8 cellular contexts compared by ENCODE assay signal in genomic region chr4:143559757-143560147, GRCh38. TPM values are rescaled to one million over a fixed set of nuclear protein-coding genes. Genes with fewer than 3 reads are reported as not detected.
DNase-seq lines count a peak whose midpoint lies in the region; ATAC-seq, FAIRE-seq and TF ChIP-seq lines count a peak whose summit lies in the region.

No MANE protein-coding gene starts in this region.

- H3K4me1 ChIP-seq in A549 (no peaks in the 10 kb centered on the region), ovary (ENCODE audit: insufficient read depth) (peaks cover 4% of the 10 kb centered on the region)
- H3K4me1 ChIP-seq in effector memory CD4-positive, alpha-beta T cell (ENCODE audit: control insufficient read depth, insufficient read depth, low read length, poor library complexity, severe bottlenecking): peaks cover 6% of the 10 kb centered on the region

- 88% methylated on average over 9 of the region's 17 CpGs for WGBS in A549 (ENCODE audit: missing lambda C conversion rate)
- 47 to 69% (median 59%) methylated on average over 17 of the region's 17 CpGs for WGBS in ovary, 3 donors

- no peak for DNase-seq in A549 (ENCODE audit: low read depth in 1 of 2, low spot score in 1 of 2)
- DNase-seq in T follicular helper cell (ENCODE audit: low read depth): peak; percentile 6
- peak in 1 of 3 donors; percentile 24 for DNase-seq in effector memory CD4-positive, alpha-beta T cell
- DNase-seq in ovary: peak in 2 of 5 donors; percentile 25 to 31
- DNase-seq in Ammon's horn (ENCODE audit: low spot score): no peak
- no peak for DNase-seq in occipital lobe (lab: John Stamatoyannopoulos, UW)
- DNase-seq in DMS114 treated with DMSO at 0.1 percent for 48 hours (lab: John Stamatoyannopoulos, UW; ENCODE audit: unreplicated experiment): no peak

- H3K27ac ChIP-seq in A549 (peak overlapping the region in 1 of 2 experiments; percentile 78; a peak in 1 of 6 replicates), ovary (no peak overlapping the region)
- H3K27ac ChIP-seq in effector memory CD4-positive, alpha-beta T cell (ENCODE audit: insufficient read depth, low read length, poor library complexity, severe bottlenecking): peak overlapping the region; percentile 61

- no peaks in the 10 kb centered on the region for H3K27me3 ChIP-seq in effector memory CD4-positive, alpha-beta T cell (replicated peaks; ENCODE audit: control insufficient read depth, insufficient read depth, low read length, poor library complexity, severe bottlenecking)
- no peaks in the 10 kb centered on the region for H3K27me3 ChIP-seq in ovary

- ATAC-seq in A549 (no peak), GM19455 (IDR thresholded peaks at IDR 0.05; ENCODE audit: unreplicated experiment) (peak; percentile 31)

- TF ChIP-seq POLR2A in A549 (IDR thresholded peaks at IDR 0.05; ENCODE audit: low read length): no peak
- no peak for TF ChIP-seq POLR2A in ovary (IDR thresholded peaks at IDR 0.05)

- CTCF ChIA-PET in A549 (lab: Yijun Ruan, JAX): interaction anchor here (1.2 to 2.2 kb wide), 3 partner anchors 10 to 141 kb away, joined by 3 to 11 read pairs (median 8); partner anchors contain the start of gene FREM3

- TF ChIP-seq CTCF in A549 (IDR thresholded peaks at IDR 0.05): no peak
- TF ChIP-seq CTCF in ovary (IDR thresholded peaks at IDR 0.05): no peak

- H3K36me3 ChIP-seq in effector memory CD4-positive, alpha-beta T cell (ENCODE audit: control insufficient read depth, insufficient read depth, low read length): peaks cover 3% of the 10 kb centered on the region
- no peaks in the 10 kb centered on the region for H3K36me3 ChIP-seq in ovary

- FAIRE-seq in A549 (lab: Jason Lieb, UNC): no peak

- no peak for TF ChIP-seq RAD21 in A549 (conservative IDR thresholded peaks at IDR 0.05 in 1 of 2, IDR thresholded peaks at IDR 0.05 in 1 of 2)

- POLR2A ChIA-PET in A549 (lab: Yijun Ruan, JAX): no interaction called here

- TF ChIP-seq EP300 in A549 (IDR thresholded peaks at IDR 0.05) (no peak), ovary (IDR thresholded peaks at IDR 0.05) (no peak)

- intact Hi-C loops in ovary (cut with DNase I): no loop called here

- H3K4me3 ChIP-seq in A549 (peak overlapping the region; percentile 45), ovary (peak overlapping the region; percentile 52)
- peak overlapping the region; percentile 71 for H3K4me3 ChIP-seq in effector memory CD4-positive, alpha-beta T cell (ENCODE audit: insufficient read depth, low read depth, low read length, poor library complexity, severe bottlenecking)

- H3K9me3 ChIP-seq in A549: no peaks in the 10 kb centered on the region
- H3K9me3 ChIP-seq in effector memory CD4-positive, alpha-beta T cell (ENCODE audit: control insufficient read depth, low read length): no peaks in the 10 kb centered on the region
- no peaks in the 10 kb centered on the region for H3K9me3 ChIP-seq in ovary

- peak overlapping the region; percentile 84 for H3K4me2 ChIP-seq in A549

TF ChIP-seq in A549, 52 proteins besides CTCF, POLR2A, EP300 and RAD21:
- TF ChIP-seq CBX2 (IDR thresholded peaks at IDR 0.05; ENCODE audit: borderline replicate concordance, low read depth): no peak
- no peak for TF ChIP-seq FOSB (CRISPR knock-in tag; IDR thresholded peaks at IDR 0.05)
- no peak for TF ChIP-seq NFE2L2 (conservative IDR thresholded peaks at IDR 0.05; ENCODE audit: low read length)
- TF ChIP-seq PBX3 (IDR thresholded peaks at IDR 0.05): no peak
- no peak for TF ChIP-seq POLR2AphosphoS2 (conservative IDR thresholded peaks at IDR 0.05; ENCODE audit: low read length)
- no peak for TF ChIP-seq HES2 (IDR thresholded peaks at IDR 0.05)
- no peak for TF ChIP-seq ZSCAN20 (CRISPR knock-in tag; IDR thresholded peaks at IDR 0.05)
- TF ChIP-seq HMGXB4 (CRISPR knock-in tag; IDR thresholded peaks at IDR 0.05; ENCODE audit: borderline replicate concordance): no peak
- TF ChIP-seq CBX8 (IDR thresholded peaks at IDR 0.05): no peak
- TF ChIP-seq MAFK (IDR thresholded peaks at IDR 0.05; ENCODE audit: partially characterized antibody): no peak
- TF ChIP-seq MAX (IDR thresholded peaks at IDR 0.05): no peak
- TF ChIP-seq BCL3 (IDR thresholded peaks at IDR 0.05): no peak
- TF ChIP-seq RFX5 (IDR thresholded peaks at IDR 0.05): no peak
- TF ChIP-seq HOXA7 (CRISPR knock-in tag; IDR thresholded peaks at IDR 0.05): no peak
- TF ChIP-seq FOXS1 (CRISPR knock-in tag; IDR thresholded peaks at IDR 0.05): no peak
- TF ChIP-seq HOXB13 (CRISPR knock-in tag; IDR thresholded peaks at IDR 0.05; ENCODE audit: low read depth): no peak
- TF ChIP-seq RCOR1 (IDR thresholded peaks at IDR 0.05; ENCODE audit: low read depth, low read length): no peak

RNA-seq across cellular contexts. Expression of gene SMARCA5, which starts 46.2 kb away (rescaled TPM):
- polyA plus RNA-seq in A549 (2011; rRNA removed) (19.2 and 22.2 TPM in 2 replicates), A549 (2017; fragmentation: RNase III; extraction: RNeasy Plus Mini Kit Qiagen cat#74134 plus additional on column Dnase treatment) (30.2 to 35.1 TPM (median 33.4 TPM) in 3 replicates), ovary (10 to 100 TPM; 21.2 to 25.4 TPM)
- polyA plus RNA-seq in A549 (2012; cell fraction: cytosol; rRNA removed): 5.5 and 5.7 TPM in 2 replicates
- polyA plus RNA-seq in A549 (2012; cell fraction: nucleus; rRNA removed): 6.6 and 7.0 TPM in 2 replicates
- 13.3 and 13.9 TPM in 2 replicates for polyA minus RNA-seq in A549 (2011; rRNA and poly(A)+ RNA removed)
- total RNA-seq in ovary (10 to 100 TPM; 33.7 to 55.1 (median 40.8) TPM), occipital lobe (58.8 TPM)
